8 cellular contexts compared by ENCODE assay signal in the genomic region with DNA sequence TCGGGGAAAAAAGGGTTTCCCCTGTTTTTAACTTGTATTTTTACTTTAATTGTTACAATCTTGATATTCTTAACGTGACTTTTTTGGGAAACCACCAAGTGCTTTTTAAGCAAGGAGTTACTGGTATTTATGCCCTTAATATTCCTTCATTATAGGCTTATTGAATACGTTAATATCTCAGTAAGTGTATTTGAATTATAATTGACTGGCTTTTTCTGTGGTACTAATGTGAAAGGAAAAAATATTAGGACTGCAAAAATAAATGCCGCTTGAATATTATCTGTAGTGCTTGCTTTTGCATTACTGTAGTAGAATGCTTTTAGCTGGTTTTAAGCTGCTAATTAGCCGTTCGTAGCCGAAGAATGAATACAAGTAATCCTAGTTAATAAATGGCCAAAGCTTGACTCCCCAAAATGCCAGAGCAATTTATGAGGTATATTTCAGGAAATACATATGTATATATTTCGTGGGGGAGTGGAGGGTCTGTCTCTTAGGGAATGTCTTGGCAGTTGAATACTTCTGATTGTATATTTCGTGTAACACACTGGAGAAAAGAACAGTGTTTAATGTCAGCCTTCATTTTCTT. TPM values are rescaled to one million over a fixed set of nuclear protein-coding genes. Genes with fewer than 3 reads are reported as not detected.
DNase-seq lines count a peak whose midpoint lies in the region; ATAC-seq, FAIRE-seq and TF ChIP-seq lines count a peak whose summit lies in the region.

No MANE protein-coding gene starts in this region.

- H3K4me3 ChIP-seq in A549 (peak overlapping the region; percentile 78), HUES48 (ENCODE audit: low read depth, low read length) (peak overlapping the region; percentile 64), GM12878 (peak overlapping the region; percentile 65), aorta (ENCODE audit: low read length in 2 of 2) (peak overlapping the region; percentile 97 to 98)

- H3K27me3 ChIP-seq in HUES48 (ENCODE audit: control insufficient read depth, insufficient read depth, low read length), result no peaks in the 10 kb centered on the region
- no peaks in the 10 kb centered on the region for H3K27me3 ChIP-seq in GM12878 (replicated peaks in 1 of 2; ENCODE audit: control insufficient read depth in 2 of 2, insufficient read depth in 2 of 2, low read length in 1 of 2)
- H3K27me3 ChIP-seq in aorta (ENCODE audit: control insufficient read depth in 1 of 2, insufficient read depth in 2 of 2, low read length in 1 of 2), result no peaks in the 10 kb centered on the region

- no peaks in the 10 kb centered on the region for H3K36me3 ChIP-seq in HUES48 (ENCODE audit: control insufficient read depth, insufficient read depth, low read length)
- no peaks in the 10 kb centered on the region for H3K36me3 ChIP-seq in GM12878 (ENCODE audit: control insufficient read depth in 2 of 2, insufficient read depth in 2 of 2, low read length in 1 of 2)
- H3K36me3 ChIP-seq in aorta (ENCODE audit: control insufficient read depth in 1 of 2, insufficient read depth in 2 of 2, low read length in 1 of 2), result peaks cover 0 to 1% of the 10 kb centered on the region in 2 donors

- H2AFZ ChIP-seq in GM12878 (ENCODE audit: control insufficient read depth, low read depth, low read length), result peak overlapping the region; percentile 24; the same call in 1 of the 2 replicates

- H3K4me2 ChIP-seq in A549 (peak overlapping the region; percentile 88), GM12878 (ENCODE audit: control insufficient read depth, insufficient read depth) (peak overlapping the region; percentile 56; the same call in 1 of the 2 replicates)

- peak overlapping the region; percentile 100 for H3K27ac Mint-ChIP-seq in memory B cell

- peak overlapping the region; percentile 91 for H3K4me3 Mint-ChIP-seq in memory B cell

- BruUV-seq in GM12878 (replicated peaks; lab: Mats Ljungman, UMichigan), result TSS peak; percentile 63

- H3K79me2 ChIP-seq in GM12878 (ENCODE audit: control insufficient read depth, insufficient read depth, low read length), result peaks cover 85% of the 10 kb centered on the region

- CTCF ChIA-PET in A549 (lab: Yijun Ruan, JAX) (interaction anchor here (0.7 to 1.5 kb wide), 9 partner anchors 14 to 124 kb away, joined by 3 to 5 read pairs (median 3); no protein-coding TSS in a partner anchor), GM12878 (lab: Yijun Ruan, JAX) (interaction anchor here (0.7 to 2.3 kb wide), 10 partner anchors 9 to 127 kb away, joined by 3 to 27 read pairs (median 4); no protein-coding TSS in a partner anchor)

- TF ChIP-seq RAD21 in A549 (conservative IDR thresholded peaks at IDR 0.05 in 1 of 2, IDR thresholded peaks at IDR 0.05 in 1 of 2), result no peak
- TF ChIP-seq RAD21 in GM12878 (IDR thresholded peaks at IDR 0.05; ENCODE audit: insufficient read depth, low read depth, low read length), result no peak

- POLR2A ChIA-PET in A549 (lab: Yijun Ruan, JAX) (interaction anchor here (1.0 to 1.9 kb wide), 4 partner anchors 10 to 201 kb away, joined by 3 to 18 read pairs (median 4); partner anchors contain the start of genes BBIP1 and SHOC2), GM12878 (lab: Charles Lee) (interaction anchor here (0.8 to 2.3 kb wide), 10 partner anchors 11 to 69 kb away, joined by 3 to 17 read pairs (median 5); no protein-coding TSS in a partner anchor)

- ATAC-seq in A549 (no peak), GM12878 (no peak), memory B cell (ENCODE audit: low read depth) (no peak), aorta (ENCODE audit: low FRiP score) (no peak), left colon (no peak)

- SMC1A ChIA-PET in GM12878 (lab: Charles Lee; ENCODE audit: uncharacterized antibody, unreplicated experiment), result interaction anchor here (1.1 to 2.3 kb wide), 12 partner anchors 8 to 70 kb away, joined by 3 to 19 read pairs (median 7); no protein-coding TSS in a partner anchor

- H3K9ac ChIP-seq in HUES48 (ENCODE audit: low read depth, low read length), result peak overlapping the region; percentile 66
- peak overlapping the region; percentile 94 for H3K9ac ChIP-seq in GM12878 (ENCODE audit: control insufficient read depth, insufficient read depth, low read length)

- H3K9me3 Mint-ChIP-seq in memory B cell, result no peaks in the 10 kb centered on the region

- H3K36me3 Mint-ChIP-seq in memory B cell, result peaks cover 2% of the 10 kb centered on the region

- TF ChIP-seq CTCF in A549 (IDR thresholded peaks at IDR 0.05) (no peak), GM12878 (IDR thresholded peaks at IDR 0.05 in 2 of 3, conservative IDR thresholded peaks at IDR 0.05 in 1 of 3; ENCODE audit: control insufficient read depth in 2 of 3, extremely low read depth in 1 of 3, insufficient read depth in 1 of 3, low read depth in 3 of 3, low read length in 3 of 3) (no peak)

- peak overlapping the region; percentile 89 to 95 for H3K27ac ChIP-seq in A549
- H3K27ac ChIP-seq in HUES48 (ENCODE audit: low read depth, low read length), result peak overlapping the region; percentile 97
- H3K27ac ChIP-seq in GM12878 (ENCODE audit: control insufficient read depth, insufficient read depth), result peak overlapping the region; percentile 99
- no peak overlapping the region for H3K27ac ChIP-seq in aorta (ENCODE audit: low read depth in 1 of 2, low read length in 2 of 2)

- no peak for FAIRE-seq in A549 (lab: Jason Lieb, UNC)
- no peak for FAIRE-seq in GM12878 (lab: Jason Lieb, UNC)

- WGBS in A549 (ENCODE audit: missing lambda C conversion rate), result 2% methylated on average over 9 of the region's 9 CpGs
- under 1% methylated on average over 9 of the region's 9 CpGs for WGBS in GM12878 (ENCODE audit: insufficient coverage, insufficient replicate concordance, low lambda C conversion rate, missing lambda C conversion rate)
- 1% methylated on average over 9 of the region's 9 CpGs for WGBS in aorta, 2 donors

- RAD21 ChIA-PET in GM12878 (lab: Charles Lee; ENCODE audit: unreplicated experiment), result interaction anchor here (0.6 to 2.3 kb wide), 19 partner anchors 9 to 99 kb away, joined by 3 to 28 read pairs (median 3); partner anchors contain the start of gene BBIP1

- peaks cover 25% of the 10 kb centered on the region for H3K4me1 Mint-ChIP-seq in memory B cell

- peaks cover 31% of the 10 kb centered on the region for H3K4me1 ChIP-seq in A549
- peaks cover 16% of the 10 kb centered on the region for H3K4me1 ChIP-seq in HUES48 (ENCODE audit: control insufficient read depth, insufficient read depth, low read length)
- peaks cover 32% of the 10 kb centered on the region for H3K4me1 ChIP-seq in GM12878 (ENCODE audit: control insufficient read depth, insufficient read depth, low read length)
- H3K4me1 ChIP-seq in aorta (ENCODE audit: control insufficient read depth in 1 of 2, insufficient read depth in 2 of 2, low read length in 2 of 2), result no peaks in the 10 kb centered on the region

- H3K9me3 ChIP-seq in A549, result no peaks in the 10 kb centered on the region
- H3K9me3 ChIP-seq in HUES48 (ENCODE audit: control insufficient read depth, insufficient read depth, low read length), result no peaks in the 10 kb centered on the region
- H3K9me3 ChIP-seq in GM12878 (replicated peaks; ENCODE audit: control insufficient read depth, insufficient read depth, low read length), result no peaks in the 10 kb centered on the region
- no peaks in the 10 kb centered on the region for H3K9me3 ChIP-seq in aorta (ENCODE audit: control insufficient read depth, low read length)

- in situ Hi-C loops in GM12878 (cut with MboI), result no loop called here

- TF ChIP-seq EP300 in A549 (IDR thresholded peaks at IDR 0.05) (no peak), GM12878 (IDR thresholded peaks at IDR 0.05; ENCODE audit: borderline replicate concordance in 1 of 2, control insufficient read depth in 1 of 2, low read depth in 2 of 2, low read length in 2 of 2) (no peak)

- DNase-seq in A549 (ENCODE audit: low read depth in 1 of 2, low spot score in 1 of 2), result no peak
- no peak for DNase-seq in GM12878 (ENCODE audit: low read depth, low spot score)
- DNase-seq in memory B cell (ENCODE audit: low spot score in 2 of 2), result no peak
- DNase-seq in aorta, result no peak
- DNase-seq in OCI-M2 (lab: John Stamatoyannopoulos, UW; ENCODE audit: unreplicated experiment), result no peak
- DNase-seq in putamen (ENCODE audit: low spot score), result no peak
- DNase-seq in left colon, result no peak

- H4K20me1 ChIP-seq in GM12878 (ENCODE audit: control insufficient read depth, insufficient read depth), result no peaks in the 10 kb centered on the region

- intact Hi-C loops in GM12878 (cut with micrococcal nuclease; ENCODE audit: unreplicated experiment), result loop anchor here (2.0 to 10.0 kb wide), 4 partner anchors 70 to 368 kb away; no protein-coding TSS in a partner anchor
- intact Hi-C loops in aorta (cut with DNase I), result loop anchor here (2.0 to 5.0 kb wide), 3 partner anchors 46 to 71 kb away; partner anchors contain the start of genes BBIP1 (in 1 of the 2) and SHOC2 (in 1 of the 2)
- intact Hi-C loops in left colon (cut with DNase I, micrococcal nuclease), result no loop called here

- no peaks in the 10 kb centered on the region for H3K27me3 Mint-ChIP-seq in memory B cell

- TF ChIP-seq POLR2A in A549 (IDR thresholded peaks at IDR 0.05; ENCODE audit: low read length) (no peak), GM12878 (IDR thresholded peaks at IDR 0.05; ENCODE audit: low read depth, low read length) (no peak)

RNA-seq across cellular contexts. Expression of gene PDCD4, which starts 1.3 kb away (rescaled TPM):
- 41.9 and 71.4 TPM in 2 replicates for polyA plus RNA-seq in A549 (2011; rRNA removed)
- 6.5 and 10.0 TPM in 2 replicates for polyA plus RNA-seq in A549 (2012; cell fraction: cytosol; rRNA removed)
- 3.1 and 6.7 TPM in 2 replicates for polyA plus RNA-seq in A549 (2012; cell fraction: nucleus; rRNA removed)
- 35.7 to 49.7 TPM (median 42.7 TPM) in 3 replicates for polyA plus RNA-seq in A549 (2017; fragmentation: RNase III; extraction: RNeasy Plus Mini Kit Qiagen cat#74134 plus additional on column Dnase treatment)
- polyA minus RNA-seq in A549 (2011; rRNA and poly(A)+ RNA removed), result 15.0 and 16.3 TPM in 2 replicates
- total RNA-seq in GM12878 (2013; cell fraction: nucleolus; rRNA removed), result 343 and 354 TPM in 2 replicates
- 106 and 108 TPM in 2 replicates for total RNA-seq in GM12878 (2014; rRNA removed)
- total RNA-seq in GM12878 (2014; rRNA removed; fragmentation: Illumina TruSeq; extraction: Trizol), result 168 and 179 TPM in 2 replicates
- total RNA-seq in GM12878 (2021), result 169 and 181 TPM in 2 replicates
- polyA plus RNA-seq in GM12878 (2011; ENCODE audit: low read depth), result 158 TPM
- polyA plus RNA-seq in GM12878 (2011; rRNA removed), result 189 and 280 TPM in 2 replicates
- polyA plus RNA-seq in GM12878 (2011; cell fraction: cytosol; rRNA removed), result 33.8 and 38.8 TPM in 2 replicates
- 93.5 and 111 TPM in 2 replicates for polyA plus RNA-seq in GM12878 (2011; cell fraction: nucleus; rRNA removed)
- 313 and 387 TPM in 2 replicates for polyA plus RNA-seq in GM12878 (2012)
- 219 and 380 TPM in 2 replicates for polyA plus RNA-seq in GM12878 (2014; fragmentation: Illumina TruSeq; extraction: Trizol)
- polyA plus RNA-seq in GM12878 (2014; fragmentation: Nextera tagmentation; extraction: Ambion mirVana), result 100 to 1,000 TPM; 101 to 138 TPM
- 155 and 174 TPM in 2 replicates for polyA plus RNA-seq in GM12878 (2014; rRNA removed)
- polyA plus RNA-seq in GM12878 (2016; fragmentation: Nextera tagmentation; extraction: Ambion mirVana), result 100 to 1,000 TPM; 341 to 372 TPM
- 37.1 and 72.9 TPM in 2 replicates for polyA minus RNA-seq in GM12878 (2011; rRNA and poly(A)+ RNA removed)
- 31.5 and 42.2 TPM in 2 replicates for polyA minus RNA-seq in GM12878 (2011; cell fraction: cytosol; rRNA and poly(A)+ RNA removed)
- polyA minus RNA-seq in GM12878 (2011; cell fraction: nucleus; rRNA and poly(A)+ RNA removed), result 57.9 and 72.6 TPM in 2 replicates
- total RNA-seq in aorta, result 100 to 1,000 TPM in 1 of 2 donors, 10 to 100 TPM in 1; 67.5 to 124 TPM
- polyA plus RNA-seq in aorta, result 10 to 100 TPM; 46.6 to 89.7 TPM
- total RNA-seq in left colon, result 100 to 1,000 TPM; 487 to 575 TPM

RNA-seq across cellular contexts. Expression of gene BBIP1, which starts 45.9 kb away (rescaled TPM):
- polyA plus RNA-seq in A549 (2011; rRNA removed) (73.5 and 83.4 TPM in 2 replicates), A549 (2017; fragmentation: RNase III; extraction: RNeasy Plus Mini Kit Qiagen cat#74134 plus additional on column Dnase treatment) (57.2 to 64.1 TPM (median 59.6 TPM) in 3 replicates), GM12878 (2011; rRNA removed) (34.3 and 67.2 TPM in 2 replicates), GM12878 (2014; fragmentation: Illumina TruSeq; extraction: Trizol) (31.9 and 32.6 TPM in 2 replicates), GM12878 (2014; fragmentation: Nextera tagmentation; extraction: Ambion mirVana) (10 to 100 TPM; 34.7 to 40.8 TPM), GM12878 (2014; rRNA removed) (12.6 and 24.5 TPM in 2 replicates), GM12878 (2016; fragmentation: Nextera tagmentation; extraction: Ambion mirVana) (10 to 100 TPM; 30.7 to 33.8 TPM), aorta (10 to 100 TPM; 30.4 to 38.6 TPM)
- 13.0 and 15.9 TPM in 2 replicates for polyA plus RNA-seq in A549 (2012; cell fraction: cytosol; rRNA removed)
- polyA plus RNA-seq in A549 (2012; cell fraction: nucleus; rRNA removed), result 6.2 and 10.1 TPM in 2 replicates
- polyA minus RNA-seq in A549 (2011; rRNA and poly(A)+ RNA removed), result 9.9 and 10.8 TPM in 2 replicates
- 53.8 and 60.1 TPM in 2 replicates for total RNA-seq in GM12878 (2013; cell fraction: nucleolus; rRNA removed)
- total RNA-seq in GM12878 (2014; rRNA removed) (13.8 and 19.2 TPM in 2 replicates), GM12878 (2014; rRNA removed; fragmentation: Illumina TruSeq; extraction: Trizol) (25.1 and 26.1 TPM in 2 replicates), GM12878 (2021) (16.4 and 19.1 TPM in 2 replicates), aorta (10 to 100 TPM; 35.3 to 36.2 TPM), left colon (10 to 100 TPM; 12.3 to 15.7 TPM)
- polyA plus RNA-seq in GM12878 (2011; ENCODE audit: low read depth), result 8.1 TPM
- polyA plus RNA-seq in GM12878 (2011; cell fraction: cytosol; rRNA removed), result 10.1 and 11.6 TPM in 2 replicates
- 25.2 and 26.0 TPM in 2 replicates for polyA plus RNA-seq in GM12878 (2011; cell fraction: nucleus; rRNA removed)
- polyA plus RNA-seq in GM12878 (2012), result 23.8 and 25.3 TPM in 2 replicates
- 13.2 and 17.4 TPM in 2 replicates for polyA minus RNA-seq in GM12878 (2011; rRNA and poly(A)+ RNA removed)
- polyA minus RNA-seq in GM12878 (2011; cell fraction: cytosol; rRNA and poly(A)+ RNA removed), result 4.3 and 9.0 TPM in 2 replicates
- polyA minus RNA-seq in GM12878 (2011; cell fraction: nucleus; rRNA and poly(A)+ RNA removed), result 17.3 and 23.0 TPM in 2 replicates

RNA-seq across cellular contexts. Expression of gene SHOC2, which starts 46.3 kb away (rescaled TPM):
- polyA plus RNA-seq in A549 (2011; rRNA removed), result 32.1 and 33.1 TPM in 2 replicates
- polyA plus RNA-seq in A549 (2012; cell fraction: cytosol; rRNA removed), result 5.2 and 6.1 TPM in 2 replicates
- polyA plus RNA-seq in A549 (2012; cell fraction: nucleus; rRNA removed), result 2.2 and 4.8 TPM in 2 replicates
- 17.7 to 20.5 TPM (median 20.3 TPM) in 3 replicates for polyA plus RNA-seq in A549 (2017; fragmentation: RNase III; extraction: RNeasy Plus Mini Kit Qiagen cat#74134 plus additional on column Dnase treatment)
- 19.7 and 20.9 TPM in 2 replicates for polyA minus RNA-seq in A549 (2011; rRNA and poly(A)+ RNA removed)
- 83.0 and 89.3 TPM in 2 replicates for total RNA-seq in GM12878 (2013; cell fraction: nucleolus; rRNA removed)
- total RNA-seq in GM12878 (2014; rRNA removed), result 42.6 and 45.6 TPM in 2 replicates
- total RNA-seq in GM12878 (2014; rRNA removed; fragmentation: Illumina TruSeq; extraction: Trizol), result 42.7 and 43.9 TPM in 2 replicates
- 50.7 and 55.1 TPM in 2 replicates for total RNA-seq in GM12878 (2021)
- polyA plus RNA-seq in GM12878 (2011; ENCODE audit: low read depth), result 24.6 TPM
- 34.2 and 51.1 TPM in 2 replicates for polyA plus RNA-seq in GM12878 (2011; rRNA removed)
- polyA plus RNA-seq in GM12878 (2011; cell fraction: cytosol; rRNA removed), result 12.6 and 16.9 TPM in 2 replicates
- polyA plus RNA-seq in GM12878 (2011; cell fraction: nucleus; rRNA removed), result 9.5 and 10.9 TPM in 2 replicates
- polyA plus RNA-seq in GM12878 (2012), result 35.2 and 38.3 TPM in 2 replicates
- polyA plus RNA-seq in GM12878 (2014; fragmentation: Illumina TruSeq; extraction: Trizol), result 50.5 and 60.6 TPM in 2 replicates
- 10 to 100 TPM; 30.2 to 36.2 TPM for polyA plus RNA-seq in GM12878 (2014; fragmentation: Nextera tagmentation; extraction: Ambion mirVana)
- polyA plus RNA-seq in GM12878 (2014; rRNA removed), result 20.8 and 24.8 TPM in 2 replicates
- polyA plus RNA-seq in GM12878 (2016; fragmentation: Nextera tagmentation; extraction: Ambion mirVana), result 10 to 100 TPM; 64.9 to 65.3 TPM
- polyA minus RNA-seq in GM12878 (2011; rRNA and poly(A)+ RNA removed), result 40.1 and 55.3 TPM in 2 replicates
- 23.3 and 29.0 TPM in 2 replicates for polyA minus RNA-seq in GM12878 (2011; cell fraction: cytosol; rRNA and poly(A)+ RNA removed)
- 30.6 and 58.7 TPM in 2 replicates for polyA minus RNA-seq in GM12878 (2011; cell fraction: nucleus; rRNA and poly(A)+ RNA removed)
- 10 to 100 TPM; 62.5 to 68.4 TPM for total RNA-seq in aorta
- 10 to 100 TPM; 17.6 to 33.1 TPM for polyA plus RNA-seq in aorta
- 10 to 100 TPM; 66.8 to 79.2 TPM for total RNA-seq in left colon

Comparison
In these comparisons a context has a peak if more than half of its experiments do, and no peak if none do; other contexts are left out.
1. H3K27ac ChIP-seq: peak in A549 (2 of 2), HUES48 (single experiment) and GM12878 (single experiment); none in aorta (0 of 2).
2. intact Hi-C loops: an anchor here in GM12878 (2.0 to 10.0 kb wide) and aorta (2.0 to 5.0 kb wide); none called in left colon.
3. Of the 24 proteins assayed by ChIP-seq in both GM12878 and A549: peak only in GM12878: none; only in A549: SMC3; in both: none; in neither: 23.
4. Peak in every context shown above with its lines, with median percentiles within 50 percentile points of each other: H3K4me3 ChIP-seq.